8 cellular contexts compared by ENCODE assay signal in genomic region chr5:141417494-141418172, GRCh38. TPM values are rescaled to one million over a fixed set of nuclear protein-coding genes. Genes with fewer than 3 reads are reported as not detected.
DNase-seq lines count a peak whose midpoint lies in the region; ATAC-seq and TF ChIP-seq lines count a peak whose summit lies in the region.
"Not testable (repeated sequence)": the region's sequence is repeated elsewhere in the genome, so short reads cannot be mapped to it uniquely, and the experiment has no call there.

TSS of gene PCDHGB7 (plus strand) at chr5:141417677. CDS start at chr5:141417860, 183 bp downstream.

- peak within 1 kb of the TSS; percentile 19; the same call in 1 of the 2 replicates for H3K4me2 ChIP-seq in BLaER1

- DNase-seq in NCI-H82 (lab: John Stamatoyannopoulos, UW) (peak; percentile 27), activated T-cell treated with anti-CD3 and anti-CD28 coated beads for 4 hours (peak; percentile 17), lung (ENCODE audit: low spot score) (peak; percentile 56)
- DNase-seq in stimulated activated CD4-positive, alpha-beta T cell treated with anti-CD3 and anti-CD28 coated beads, Interleukin-1b, Interleukin-23, amount 100 ng/mL, for 48 hours = peak; percentile 66

- H3K27me3 ChIP-seq in BLaER1 = peaks cover 39% of the 10 kb centered on the region
- H3K27me3 ChIP-seq in esophagus (ENCODE audit: control insufficient read depth in 1 of 2, insufficient read depth in 2 of 2, low read length in 2 of 2); lung (ENCODE audit: control insufficient read depth, insufficient read depth): not testable (repeated sequence)

- H3K4me3 ChIP-seq in BLaER1 (peak within 1 kb of the TSS; percentile 53), esophagus (ENCODE audit: low read depth in 1 of 2, low read length in 2 of 2) (peak within 1 kb of the TSS; percentile 35 to 44), lung (peak within 1 kb of the TSS; percentile 59)

- H3K4me1 ChIP-seq in BLaER1 = peaks cover 19% of the 10 kb centered on the region
- not testable (repeated sequence) for H3K4me1 ChIP-seq in esophagus (ENCODE audit: control insufficient read depth in 2 of 2, insufficient read depth in 2 of 2, low read length in 1 of 2); lung (ENCODE audit: control insufficient read depth in 2 of 2, insufficient read depth in 2 of 2, low read length in 2 of 2)

- H3K36me3 ChIP-seq in BLaER1 = peaks cover 23% of the 10 kb centered on the region
- not testable (repeated sequence) for H3K36me3 ChIP-seq in esophagus (ENCODE audit: control insufficient read depth in 2 of 2, insufficient read depth in 2 of 2, low read length in 1 of 2); lung (ENCODE audit: control insufficient read depth in 2 of 2, insufficient read depth in 2 of 2, low read length in 2 of 2)

- ATAC-seq in GM19351 (IDR thresholded peaks at IDR 0.05; ENCODE audit: unreplicated experiment) = peak; percentile 76
- peak; percentile 68 for ATAC-seq in HG03139 (IDR thresholded peaks at IDR 0.05; ENCODE audit: unreplicated experiment)
- ATAC-seq in lung (ENCODE audit: insufficient read depth, low FRiP score) = peak; percentile 84

- H4K20me1 ChIP-seq in BLaER1 = not testable (repeated sequence)

- peak; percentile 40 for TF ChIP-seq CTCF in lung (IDR thresholded peaks at IDR 0.05; ENCODE audit: control extremely low read depth, extremely low read depth)

- WGBS in esophagus, 2 donors = 14 to 16% methylated on average over 46 of the region's 47 CpGs
- 6 to 7% methylated on average over 35 to 47 of the region's 47 CpGs for WGBS in lung, 2 donors

- H3K9me3 ChIP-seq in BLaER1 (peaks cover 64% of the 10 kb centered on the region), esophagus (ENCODE audit: control insufficient read depth in 2 of 2, insufficient read depth in 1 of 2, low read depth in 1 of 2, low read length in 1 of 2) (peaks cover 52 to 57% of the 10 kb centered on the region in 2 donors), lung (ENCODE audit: control insufficient read depth in 2 of 2, insufficient read depth in 1 of 2, low read length in 1 of 2) (peaks cover 3 to 60% of the 10 kb centered on the region in 2 donors)

- H3K9ac ChIP-seq in BLaER1 = not testable (repeated sequence)

- not testable (repeated sequence) for H3K27ac ChIP-seq in BLaER1
- peak within 1 kb of the TSS; percentile 13 to 21 for H3K27ac ChIP-seq in esophagus (ENCODE audit: low read depth in 2 of 2, low read length in 1 of 2)
- H3K27ac ChIP-seq in lung (ENCODE audit: low read depth in 1 of 2, low read length in 1 of 2) = peak within 1 kb of the TSS in 1 of 2 donors; percentile 41

RNA-seq across cellular contexts. Expression of gene PCDHGB7, which starts in this region (rescaled TPM):
- polyA plus RNA-seq in esophagus = 1 to 10 TPM; 1.2 to 1.4 TPM
- 10 to 100 TPM; 16.6 to 18.1 TPM for total RNA-seq in lung
- polyA plus RNA-seq in lung = 1 to 10 TPM; 1.6 to 4.7 TPM
